1 cellular context compared by ENCODE assay signal in the genomic region with DNA sequence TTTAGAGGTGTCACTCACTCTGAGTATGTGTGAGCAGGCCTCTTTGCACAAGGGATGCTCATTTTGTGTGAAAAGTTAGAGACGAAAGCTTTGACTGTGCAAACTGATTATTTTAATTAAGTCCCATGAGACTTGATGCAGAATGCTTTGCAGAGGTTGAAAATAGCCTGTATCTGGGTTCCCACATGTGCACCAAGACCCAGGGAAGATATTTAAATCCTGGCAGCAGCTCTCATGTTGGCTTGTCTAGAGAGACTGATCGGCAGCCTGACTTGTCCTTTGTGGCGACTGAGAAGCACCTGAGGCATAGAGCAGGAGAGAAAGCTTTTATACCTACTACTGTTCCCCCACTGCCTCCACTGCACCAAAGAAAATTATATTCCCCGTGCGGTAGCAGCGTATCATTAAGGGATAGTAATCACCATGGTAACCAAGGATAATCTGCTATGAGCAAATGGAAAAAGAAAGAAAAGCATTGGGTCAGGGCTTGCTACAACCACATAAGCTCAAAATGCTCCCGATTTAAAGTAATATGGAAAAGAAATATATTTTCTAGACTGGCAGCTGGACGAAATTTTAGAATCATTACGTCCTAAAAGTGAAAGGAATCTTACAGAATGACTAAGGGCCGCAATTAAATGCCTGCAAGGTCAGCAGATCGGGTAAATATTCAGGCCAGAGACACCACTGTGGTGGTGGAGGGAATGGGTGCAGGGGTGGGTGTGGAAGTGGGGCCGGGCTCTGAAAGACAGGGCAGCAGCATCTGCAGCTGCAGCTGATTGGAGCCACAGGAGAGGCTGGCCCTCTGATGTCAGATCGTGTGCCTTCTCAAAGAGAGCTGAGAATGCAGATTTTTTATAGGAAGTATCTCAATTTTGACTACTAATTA.
TF ChIP-seq lines count a peak whose summit lies in the region.

No MANE protein-coding gene starts in this region.

TF ChIP-seq in IMR-90, 13 proteins besides CTCF, POLR2A, EP300 and RAD21:
- TF ChIP-seq ELK1 (IDR thresholded peaks at IDR 0.05; ENCODE audit: borderline replicate concordance, low read depth, low read length) (no peak), NFE2L2 (IDR thresholded peaks at IDR 0.05; ENCODE audit: low read depth, low read length) (no peak), BHLHE40 (IDR thresholded peaks at IDR 0.05; ENCODE audit: low read depth, low read length) (no peak), SMC3 (IDR thresholded peaks at IDR 0.05; ENCODE audit: low read depth, low read length) (no peak), FOS (IDR thresholded peaks at IDR 0.05; ENCODE audit: low read depth, low read length) (no peak), RFX5 (IDR thresholded peaks at IDR 0.05; ENCODE audit: low read depth, low read length) (no peak)
- TF ChIP-seq, protein P1, sequence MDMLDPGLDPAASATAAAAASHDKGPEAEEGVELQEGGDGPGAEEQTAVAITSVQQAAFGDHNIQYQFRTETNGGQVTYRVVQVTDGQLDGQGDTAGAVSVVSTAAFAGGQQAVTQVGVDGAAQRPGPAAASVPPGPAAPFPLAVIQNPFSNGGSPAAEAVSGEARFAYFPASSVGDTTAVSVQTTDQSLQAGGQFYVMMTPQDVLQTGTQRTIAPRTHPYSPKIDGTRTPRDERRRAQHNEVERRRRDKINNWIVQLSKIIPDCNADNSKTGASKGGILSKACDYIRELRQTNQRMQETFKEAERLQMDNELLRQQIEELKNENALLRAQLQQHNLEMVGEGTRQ (IDR thresholded peaks at IDR 0.05; ENCODE audit: low read depth, low read length), result no peak
